Comparison of ENCODE assay signal across 8 cellular contexts in genomic region chr14:89861630-89862029, GRCh38.
"Had no signal": no experiment of that assay in that cellular context is flagged by ENCODE, and none has a peak within 500 bp of the region (broad histone marks: within the 10 kb centered on the region; RNA-seq: fewer than 3 reads in every experiment).

No MANE protein-coding gene starts in this region.

- H3K4me3 ChIP-seq: GM12878 had no signal

- ATAC-seq: GM12878 had no signal

- FAIRE-seq: G401.6, GM12878, GM12891, GM12892, GM18507, GM19239 had no signal

- DNase-seq: GDM1, GF-D8 had no signal
